21 cellular contexts compared by ENCODE assay signal in the genomic region with DNA sequence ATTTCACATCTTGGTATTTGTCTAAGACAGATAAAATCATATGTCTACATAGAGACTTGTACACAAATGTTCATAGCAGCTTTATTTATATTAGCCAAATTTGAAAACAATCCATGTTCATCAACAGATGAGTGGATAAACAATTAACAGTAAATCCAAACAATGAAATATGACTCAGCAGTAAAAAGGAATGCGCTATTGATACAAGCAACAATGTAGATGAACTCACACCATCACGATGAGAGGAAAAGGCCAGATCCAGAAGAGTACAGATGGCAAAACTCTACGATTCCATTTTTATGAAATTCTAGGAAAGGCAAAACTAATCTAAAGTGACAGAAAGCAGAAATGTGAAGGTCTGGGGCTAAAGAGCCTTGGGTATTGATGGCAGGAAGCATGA.
"Had no signal": no experiment of that assay in that cellular context is flagged by ENCODE, and none has a peak within 500 bp of the region (broad histone marks: within the 10 kb centered on the region; RNA-seq: fewer than 3 reads in every experiment).

No MANE protein-coding gene starts in this region.

- DNase-seq: activated CD4-positive, alpha-beta memory T cell treated with anti-CD3 and anti-CD28 coated beads for 36 hours; activated CD4-positive, alpha-beta T cell treated with anti-CD3 and anti-CD28 coated beads for 36 hours; activated effector memory CD4-positive, alpha-beta T cell treated with Interleukin-2 at 50 U/mL for 16 hours; activated naive CD4-positive, alpha-beta T cell treated with anti-CD3 and anti-CD28 coated beads for 36 hours; activated naive CD8-positive, alpha-beta T cell treated with anti-CD3 and anti-CD28 coated beads, Interleukin-2, amount 10 ng/mL, durations not matched to agents 7 days and 5 days; activated T-cell treated with anti-CD3 and anti-CD28 coated beads, Interleukin-2, amount 50 U/mL, for 72 hours; amniotic stem cell; cortex of kidney; heart left ventricle; left colon; mesenchymal stem cell; nephron progenitor cell; nucleus accumbens; small intestine; stimulated activated CD4-positive, alpha-beta T cell treated with anti-CD3 and anti-CD28 coated beads, Interleukin-2, amount 100 ng/mL, for 24 hours; stimulated activated naive CD8-positive, alpha-beta T cell treated with anti-CD3 and anti-CD28 coated beads, Interleukin-15, amount 100 ng/mL, for 72 hours; T1000; transverse colon had no signal

- H3K36me3 Mint-ChIP-seq: activated CD4-positive, alpha-beta memory T cell treated with anti-CD3 and anti-CD28 coated beads for 36 hours; activated naive CD8-positive, alpha-beta T cell treated with anti-CD3 and anti-CD28 coated beads, Interleukin-2, amount 10 ng/mL, durations not matched to agents 7 days and 5 days; stimulated activated effector memory CD8-positive, alpha-beta T cell treated with anti-CD3 and anti-CD28 coated beads, Interleukin-12 subunit alpha, Interleukin-12 subunit beta, amount 100 ng/mL, for 72 hours had no signal

- H3K4me1 Mint-ChIP-seq: activated CD4-positive, alpha-beta T cell treated with anti-CD3 and anti-CD28 coated beads for 36 hours; activated naive CD8-positive, alpha-beta T cell treated with anti-CD3 and anti-CD28 coated beads, Interleukin-2, amount 10 ng/mL, durations not matched to agents 7 days and 5 days; nephron progenitor cell; stimulated activated effector memory CD8-positive, alpha-beta T cell treated with anti-CD3 and anti-CD28 coated beads, Interleukin-12 subunit alpha, Interleukin-12 subunit beta, amount 100 ng/mL, for 72 hours; stimulated activated naive CD8-positive, alpha-beta T cell treated with anti-CD3 and anti-CD28 coated beads, Interleukin-15, amount 100 ng/mL, for 72 hours; WTC11 had no signal

- H3K27me3 Mint-ChIP-seq: activated naive CD8-positive, alpha-beta T cell treated with anti-CD3 and anti-CD28 coated beads, Interleukin-2, amount 10 ng/mL, durations not matched to agents 7 days and 5 days had no signal

- ATAC-seq: activated CD4-positive, alpha-beta T cell treated with anti-CD3 and anti-CD28 coated beads for 36 hours; activated T-cell treated with anti-CD3 and anti-CD28 coated beads, Interleukin-2, amount 50 U/mL, for 72 hours; heart left ventricle; left colon; sciatic nerve; stimulated activated effector memory CD8-positive, alpha-beta T cell treated with anti-CD3 and anti-CD28 coated beads, Interleukin-12 subunit alpha, Interleukin-12 subunit beta, amount 100 ng/mL, for 72 hours; stimulated activated naive CD8-positive, alpha-beta T cell treated with anti-CD3 and anti-CD28 coated beads, Interleukin-15, amount 100 ng/mL, for 72 hours; WTC11 had no signal

- H3K4me3 Mint-ChIP-seq: activated CD4-positive, alpha-beta memory T cell treated with anti-CD3 and anti-CD28 coated beads for 36 hours; activated CD4-positive, alpha-beta T cell treated with anti-CD3 and anti-CD28 coated beads for 36 hours; activated naive CD4-positive, alpha-beta T cell treated with anti-CD3 and anti-CD28 coated beads for 36 hours; activated naive CD8-positive, alpha-beta T cell treated with anti-CD3 and anti-CD28 coated beads, Interleukin-2, amount 10 ng/mL, durations not matched to agents 7 days and 5 days; activated T-cell treated with anti-CD3 and anti-CD28 coated beads, Interleukin-2, amount 50 U/mL, for 72 hours; nephron progenitor cell; stimulated activated effector memory CD8-positive, alpha-beta T cell treated with anti-CD3 and anti-CD28 coated beads, Interleukin-12 subunit alpha, Interleukin-12 subunit beta, amount 100 ng/mL, for 72 hours; stimulated activated naive CD8-positive, alpha-beta T cell treated with anti-CD3 and anti-CD28 coated beads, Interleukin-15, amount 100 ng/mL, for 72 hours; WTC11 had no signal

- H3K27ac Mint-ChIP-seq: activated CD4-positive, alpha-beta memory T cell treated with anti-CD3 and anti-CD28 coated beads for 36 hours; activated CD4-positive, alpha-beta T cell treated with anti-CD3 and anti-CD28 coated beads for 36 hours; activated naive CD4-positive, alpha-beta T cell treated with anti-CD3 and anti-CD28 coated beads for 36 hours; activated naive CD8-positive, alpha-beta T cell treated with anti-CD3 and anti-CD28 coated beads, Interleukin-2, amount 10 ng/mL, durations not matched to agents 7 days and 5 days; activated T-cell treated with anti-CD3 and anti-CD28 coated beads, Interleukin-2, amount 50 U/mL, for 72 hours; nephron progenitor cell; stimulated activated effector memory CD8-positive, alpha-beta T cell treated with anti-CD3 and anti-CD28 coated beads, Interleukin-12 subunit alpha, Interleukin-12 subunit beta, amount 100 ng/mL, for 72 hours; WTC11 had no signal
